In genomic region chr2:167570370-167570769, GRCh38 we compare ENCODE assay signal across 28 cellular contexts.
"Had no signal": no experiment of that assay in that cellular context is flagged by ENCODE, and none has a peak within 500 bp of the region (broad histone marks: within the 10 kb centered on the region; RNA-seq: fewer than 3 reads in every experiment).

No MANE protein-coding gene starts in this region.

- H2AFZ ChIP-seq: neural progenitor cell, parathyroid adenoma had no signal

- H3K9ac ChIP-seq: neural progenitor cell, parathyroid adenoma had no signal

- H3K4me3 ChIP-seq: neural progenitor cell, ovary, psoas muscle, skin epidermis, smooth muscle cell, spleen, suprapubic skin, testis, tibial artery, transverse colon, upper lobe of right lung, uterus had no signal

- H3K4me1 ChIP-seq: neural progenitor cell, parathyroid adenoma, psoas muscle, spleen, suprapubic skin, testis, tibial artery, upper lobe of right lung, uterus had no signal

- H3K9me3 ChIP-seq: ovary, psoas muscle, suprapubic skin, testis, tibial artery, transverse colon, upper lobe of right lung, uterus had no signal

- H3K4me2 ChIP-seq: neural progenitor cell, smooth muscle cell had no signal

- DNase-seq: naive thymus-derived CD8-positive, alpha-beta T cell; occipital lobe; ovary; posterior cingulate gyrus; psoas muscle; right cardiac atrium; spleen; stimulated activated CD4-positive, alpha-beta T cell treated with anti-CD3 and anti-CD28 coated beads, Interleukin-12 subunit alpha, Interleukin-12 subunit beta, amount 100 ng/mL, for 4 hours; stimulated activated CD4-positive, alpha-beta T cell treated with anti-CD3 and anti-CD28 coated beads, Interleukin-1b, Interleukin-23, amount 100 ng/mL, for 48 hours; stimulated activated CD4-positive, alpha-beta T cell treated with anti-CD3 and anti-CD28 coated beads, Interleukin-4, amount 100 ng/mL, for 1 hour; stimulated activated CD4-positive, alpha-beta T cell treated with anti-CD3 and anti-CD28 coated beads, Interleukin-4, amount 100 ng/mL, for 4 hours; stimulated activated CD8-positive, alpha-beta memory T cell treated with anti-CD3 and anti-CD28 coated beads, Interleukin-4, amount 100 ng/mL, for 48 hours; stimulated activated naive CD4-positive, alpha-beta T cell; stimulated activated naive CD8-positive, alpha-beta T cell treated with anti-CD3 and anti-CD28 coated beads, Interleukin-15, amount 100 ng/mL, for 72 hours; stimulated activated naive CD8-positive, alpha-beta T cell treated with anti-CD3 and anti-CD28 coated beads, Interleukin-15, Interleukin-2, amounts not matched to agents 100 U/mL and 50 U/mL, for 24 hours; substantia nigra; testis; tibial artery; transverse colon; upper lobe of right lung; uterus had no signal

- H3K27me3 ChIP-seq: neural progenitor cell, ovary, spleen, suprapubic skin, testis, tibial artery, transverse colon, upper lobe of right lung, uterus had no signal

- H3K79me2 ChIP-seq: parathyroid adenoma had no signal

- ATAC-seq: naive thymus-derived CD8-positive, alpha-beta T cell; psoas muscle; right cardiac atrium; sciatic nerve; stimulated activated memory B cell treated with anti-CD40 and anti-IgM and Interleukin-4, amounts not matched to agents 10 μg/mL and 1 μg/mL and 100 μg/mL, for 72 hours; stimulated activated naive CD8-positive, alpha-beta T cell treated with anti-CD3 and anti-CD28 coated beads, Interleukin-15, amount 100 ng/mL, for 72 hours; stimulated activated naive CD8-positive, alpha-beta T cell treated with anti-CD3 and anti-CD28 coated beads, Interleukin-15, Interleukin-2, amounts not matched to agents 100 U/mL and 50 U/mL, for 24 hours; upper lobe of right lung had no signal

- H3K27ac ChIP-seq: neural progenitor cell, ovary, parathyroid adenoma, psoas muscle, skin epidermis, spleen, suprapubic skin, testis, tibial artery, transverse colon, upper lobe of right lung, uterus had no signal

- H3K36me3 ChIP-seq: neural progenitor cell, ovary, spleen, suprapubic skin, tibial artery, transverse colon, upper lobe of right lung, uterus had no signal
